8 cellular contexts compared by ENCODE assay signal in genomic region chr2:129720360-129720759, GRCh38.
"Had no signal": no experiment of that assay in that cellular context is flagged by ENCODE, and none has a peak within 500 bp of the region (broad histone marks: within the 10 kb centered on the region; RNA-seq: fewer than 3 reads in every experiment).

No MANE protein-coding gene starts in this region.

- H3K4me3 ChIP-seq: GM23248, HAP-1 had no signal

- H3K9me3 ChIP-seq: HAP-1 had no signal

- H3K4me1 ChIP-seq: HAP-1 had no signal

- DNase-seq: GM23248, GOT3, H7, HFFc6, IMR-90, KBM-7 had no signal

- ATAC-seq: HCT116 had no signal

- H3K36me3 ChIP-seq: HAP-1 had no signal

- H3K27ac ChIP-seq: GM23248 had no signal
